ENCODE assay signal across 8 cellular contexts in genomic region chrX:9340619-9341304, GRCh38.
DNase-seq lines count a peak whose midpoint lies in the region; ATAC-seq and TF ChIP-seq lines count a peak whose summit lies in the region.

No MANE protein-coding gene starts in this region.

- no peak overlapping the region for H3K4me3 Mint-ChIP-seq in GM23338
- H3K4me3 Mint-ChIP-seq in activated naive CD8-positive, alpha-beta T cell treated with anti-CD3 and anti-CD28 coated beads, Interleukin-2, amount 50 U/mL, for 24 hours, result peak overlapping the region; percentile 71

- no peaks in the 10 kb centered on the region for H3K79me2 ChIP-seq in GM23338 (replicated peaks; ENCODE audit: insufficient read depth)

- H4K20me1 ChIP-seq in GM23338 (replicated peaks; ENCODE audit: insufficient read depth), result no peaks in the 10 kb centered on the region

- DNase-seq in GM10248 (ENCODE audit: extremely low spot score), result peak; percentile 30
- peak; percentile 27 for DNase-seq in GM23338 (ENCODE audit: low spot score)
- DNase-seq in NCI-H82 treated with DMSO at 0.1 percent for 48 hours (lab: John Stamatoyannopoulos, UW; ENCODE audit: unreplicated experiment), result peak; percentile 37
- DNase-seq in activated naive CD8-positive, alpha-beta T cell treated with anti-CD3 and anti-CD28 coated beads, Interleukin-2, amount 50 U/mL, for 24 hours, result no peak
- DNase-seq in NCI-H1092 treated with DMSO at 0.1 percent for 48 hours (lab: John Stamatoyannopoulos, UW), result no peak
- DNase-seq in A172 (ENCODE audit: low spot score), result no peak

- H2AFZ ChIP-seq in GM23338, result 0 out of 2 replicates have a peak overlapping the region, but pooled peaks have one; percentile 18

- H3K27me3 Mint-ChIP-seq in GM23338 (ENCODE audit: insufficient read depth, low read depth, poor library complexity), result peaks cover 16% of the 10 kb centered on the region
- H3K27me3 Mint-ChIP-seq in activated naive CD8-positive, alpha-beta T cell treated with anti-CD3 and anti-CD28 coated beads, Interleukin-2, amount 50 U/mL, for 24 hours, result peaks cover 2% of the 10 kb centered on the region

- H3K4me1 Mint-ChIP-seq in GM23338, result peaks cover 32% of the 10 kb centered on the region
- H3K4me1 Mint-ChIP-seq in activated naive CD8-positive, alpha-beta T cell treated with anti-CD3 and anti-CD28 coated beads, Interleukin-2, amount 50 U/mL, for 24 hours, result peaks cover 36% of the 10 kb centered on the region

- CTCF ChIA-PET in GM10248 (lab: Yijun Ruan, JAX), result no interaction called here

- H3K9me3 ChIP-seq in stomach smooth muscle (ENCODE audit: control insufficient read depth in 2 of 2, low read length in 2 of 2), result no peaks in the 10 kb centered on the region

- H3K27ac Mint-ChIP-seq in GM23338, result no peak overlapping the region
- peak overlapping the region; percentile 84 for H3K27ac Mint-ChIP-seq in activated naive CD8-positive, alpha-beta T cell treated with anti-CD3 and anti-CD28 coated beads, Interleukin-2, amount 50 U/mL, for 24 hours

- TF ChIP-seq CTCF in GM10248 (IDR thresholded peaks at IDR 0.05; ENCODE audit: control extremely low read depth, extremely low read depth, low read depth, missing control alignments) (no peak), GM23338 (conservative IDR thresholded peaks at IDR 0.05; ENCODE audit: low read depth in 2 of 2) (no peak)

- H3K9me2 ChIP-seq in GM23338 (ENCODE audit: insufficient read depth), result no peaks in the 10 kb centered on the region

- ATAC-seq in GM23338, result no peak; the same call in 2 of the 3 replicates
- peak; percentile 54 for ATAC-seq in activated naive CD8-positive, alpha-beta T cell treated with anti-CD3 and anti-CD28 coated beads, Interleukin-2, amount 50 U/mL, for 24 hours

- H3K36me3 ChIP-seq in GM23338 (ENCODE audit: insufficient read depth), result no peaks in the 10 kb centered on the region
- H3K36me3 ChIP-seq in stomach smooth muscle (ENCODE audit: control insufficient read depth in 2 of 2, insufficient read depth in 2 of 2, low read length in 2 of 2), result no peaks in the 10 kb centered on the region

- H3K4me2 ChIP-seq in GM23338, result peak overlapping the region; percentile 73

- H3K4me3 ChIP-seq in GM23338 (no peak overlapping the region), stomach smooth muscle (ENCODE audit: low read length in 2 of 2) (peak overlapping the region in 1 of 2 donors; percentile 3)

- H3K9ac ChIP-seq in stomach smooth muscle (ENCODE audit: low read length in 2 of 2), result peak overlapping the region in 1 of 2 donors; percentile 4

- H3K27ac ChIP-seq in GM23338 (ENCODE audit: low read depth), result no peak overlapping the region
- H3K27ac ChIP-seq in layer of hippocampus (ENCODE audit: low read depth, low read length), result peak overlapping the region; percentile 43
- H3K27ac ChIP-seq in stomach smooth muscle (ENCODE audit: low read length), result peak overlapping the region; percentile 53

- POLR2A ChIA-PET in GM10248 (lab: Yijun Ruan, JAX), result no interaction called here

- H3K9me3 Mint-ChIP-seq in GM23338, result no peaks in the 10 kb centered on the region; the same call in 2 of the 3 replicates
- no peaks in the 10 kb centered on the region for H3K9me3 Mint-ChIP-seq in activated naive CD8-positive, alpha-beta T cell treated with anti-CD3 and anti-CD28 coated beads, Interleukin-2, amount 50 U/mL, for 24 hours

- H3K4me1 ChIP-seq in GM23338 (ENCODE audit: insufficient read depth), result peaks cover 16% of the 10 kb centered on the region
- H3K4me1 ChIP-seq in stomach smooth muscle (ENCODE audit: control insufficient read depth, insufficient read depth, low read length), result peaks cover 18% of the 10 kb centered on the region

- H3K36me3 Mint-ChIP-seq in GM23338 (ENCODE audit: low read depth), result no peaks in the 10 kb centered on the region
- H3K36me3 Mint-ChIP-seq in activated naive CD8-positive, alpha-beta T cell treated with anti-CD3 and anti-CD28 coated beads, Interleukin-2, amount 50 U/mL, for 24 hours (ENCODE audit: low read depth), result no peaks in the 10 kb centered on the region

- no peaks in the 10 kb centered on the region for H3F3A ChIP-seq in GM23338 (replicated peaks; ENCODE audit: low read depth)

- H3K27me3 ChIP-seq in GM23338 (ENCODE audit: insufficient read depth) (no peaks in the 10 kb centered on the region), layer of hippocampus (ENCODE audit: control insufficient read depth, insufficient read depth, low read length) (no peaks in the 10 kb centered on the region), stomach smooth muscle (ENCODE audit: control insufficient read depth in 1 of 2, insufficient read depth in 2 of 2, low read length in 2 of 2) (no peaks in the 10 kb centered on the region)

TF ChIP-seq in GM23338, 12 proteins besides CTCF, POLR2A, EP300 and RAD21 (continues in another document):
- TF ChIP-seq NANOG (IDR thresholded peaks at IDR 0.05; ENCODE audit: borderline replicate concordance) (no peak), ETS1 (IDR thresholded peaks at IDR 0.05) (no peak), CREB1 (CRISPR knock-in tag; IDR thresholded peaks at IDR 0.05; ENCODE audit: low read depth) (no peak), ZNF114 (CRISPR knock-in tag; IDR thresholded peaks at IDR 0.05) (no peak), POLR2AphosphoS5 (IDR thresholded peaks at IDR 0.05; ENCODE audit: low read depth) (no peak), EZH2phosphoT487 (IDR thresholded peaks at IDR 0.05; ENCODE audit: unreplicated experiment) (no peak), ZNF331 (CRISPR knock-in tag; IDR thresholded peaks at IDR 0.05; ENCODE audit: low read depth) (no peak), EZH2 (IDR thresholded peaks at IDR 0.05; ENCODE audit: low read depth, unreplicated experiment) (no peak), JUNB (IDR thresholded peaks at IDR 0.05; ENCODE audit: unreplicated experiment) (no peak)
- TF ChIP-seq, protein P1, sequence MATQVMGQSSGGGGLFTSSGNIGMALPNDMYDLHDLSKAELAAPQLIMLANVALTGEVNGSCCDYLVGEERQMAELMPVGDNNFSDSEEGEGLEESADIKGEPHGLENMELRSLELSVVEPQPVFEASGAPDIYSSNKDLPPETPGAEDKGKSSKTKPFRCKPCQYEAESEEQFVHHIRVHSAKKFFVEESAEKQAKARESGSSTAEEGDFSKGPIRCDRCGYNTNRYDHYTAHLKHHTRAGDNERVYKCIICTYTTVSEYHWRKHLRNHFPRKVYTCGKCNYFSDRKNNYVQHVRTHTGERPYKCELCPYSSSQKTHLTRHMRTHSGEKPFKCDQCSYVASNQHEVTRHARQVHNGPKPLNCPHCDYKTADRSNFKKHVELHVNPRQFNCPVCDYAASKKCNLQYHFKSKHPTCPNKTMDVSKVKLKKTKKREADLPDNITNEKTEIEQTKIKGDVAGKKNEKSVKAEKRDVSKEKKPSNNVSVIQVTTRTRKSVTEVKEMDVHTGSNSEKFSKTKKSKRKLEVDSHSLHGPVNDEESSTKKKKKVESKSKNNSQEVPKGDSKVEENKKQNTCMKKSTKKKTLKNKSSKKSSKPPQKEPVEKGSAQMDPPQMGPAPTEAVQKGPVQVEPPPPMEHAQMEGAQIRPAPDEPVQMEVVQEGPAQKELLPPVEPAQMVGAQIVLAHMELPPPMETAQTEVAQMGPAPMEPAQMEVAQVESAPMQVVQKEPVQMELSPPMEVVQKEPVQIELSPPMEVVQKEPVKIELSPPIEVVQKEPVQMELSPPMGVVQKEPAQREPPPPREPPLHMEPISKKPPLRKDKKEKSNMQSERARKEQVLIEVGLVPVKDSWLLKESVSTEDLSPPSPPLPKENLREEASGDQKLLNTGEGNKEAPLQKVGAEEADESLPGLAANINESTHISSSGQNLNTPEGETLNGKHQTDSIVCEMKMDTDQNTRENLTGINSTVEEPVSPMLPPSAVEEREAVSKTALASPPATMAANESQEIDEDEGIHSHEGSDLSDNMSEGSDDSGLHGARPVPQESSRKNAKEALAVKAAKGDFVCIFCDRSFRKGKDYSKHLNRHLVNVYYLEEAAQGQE (IDR thresholded peaks at IDR 0.05; ENCODE audit: unreplicated experiment), result no peak

Comparison
In these comparisons a context has a peak if more than half of its experiments do, and no peak if none do; other contexts are left out.
1. DNase-seq: peak in GM10248 (single experiment), GM23338 (single experiment) and NCI-H82 treated with DMSO at 0.1 percent for 48 hours (single experiment); none in activated naive CD8-positive, alpha-beta T cell treated with anti-CD3 and anti-CD28 coated beads, Interleukin-2, amount 50 U/mL, for 24 hours (single experiment), NCI-H1092 treated with DMSO at 0.1 percent for 48 hours (single experiment) and A172 (single experiment).